Comparison of ENCODE assay signal across 27 cellular contexts in genomic region chr3:126030455-126030854, GRCh38.
"Had no signal": no experiment of that assay in that cellular context is flagged by ENCODE, and none has a peak within 500 bp of the region (broad histone marks: within the 10 kb centered on the region; RNA-seq: fewer than 3 reads in every experiment).

No MANE protein-coding gene starts in this region.

- H3K27ac Mint-ChIP-seq: naive thymus-derived CD8-positive, alpha-beta T cell; nephron; stimulated activated memory B cell treated with anti-CD40 and anti-IgM and Interleukin-4, amounts not matched to agents 10 μg/mL and 1 μg/mL and 100 μg/mL, for 72 hours; stimulated activated naive CD8-positive, alpha-beta T cell treated with anti-CD3 and anti-CD28 coated beads, Interleukin-15, amount 100 ng/mL, for 72 hours had no signal

- H3K27me3 Mint-ChIP-seq: naive thymus-derived CD8-positive, alpha-beta T cell; stimulated activated memory B cell treated with anti-CD40 and anti-IgM and Interleukin-4, amounts not matched to agents 10 μg/mL and 1 μg/mL and 100 μg/mL, for 72 hours; stimulated activated naive CD8-positive, alpha-beta T cell treated with anti-CD3 and anti-CD28 coated beads, Interleukin-15, amount 100 ng/mL, for 72 hours had no signal

- H3K4me3 Mint-ChIP-seq: naive thymus-derived CD8-positive, alpha-beta T cell; nephron; neural crest cell; stimulated activated memory B cell treated with anti-CD40 and anti-IgM and Interleukin-4, amounts not matched to agents 10 μg/mL and 1 μg/mL and 100 μg/mL, for 72 hours; stimulated activated naive CD8-positive, alpha-beta T cell treated with anti-CD3 and anti-CD28 coated beads, Interleukin-15, amount 100 ng/mL, for 72 hours had no signal

- H3K9me3 ChIP-seq: pancreas, right lobe of liver, testis, thyroid gland had no signal

- DNase-seq: hippocampal formation; kidney glomerular epithelial cell; left cardiac atrium; lower lobe of right lung; mammary epithelial cell; mesenchymal stem cell; naive thymus-derived CD8-positive, alpha-beta T cell; nucleus accumbens; pancreas; posterior cingulate gyrus; psoas muscle; right lobe of liver; stimulated activated CD4-positive, alpha-beta T cell treated with anti-CD3 and anti-CD28 coated beads, Interleukin-1b, Interleukin-23, amount 100 ng/mL, for 48 hours; stimulated activated CD4-positive, alpha-beta T cell treated with anti-CD3 and anti-CD28 coated beads, Interleukin-2, amount 100 ng/mL, for 48 hours; stimulated activated CD4-positive, alpha-beta T cell treated with anti-CD3 and anti-CD28 coated beads, Interleukin-4, amount 100 ng/mL, for 4 hours; stimulated activated CD8-positive, alpha-beta memory T cell treated with anti-CD3 and anti-CD28 coated beads, Interleukin-4, amount 100 ng/mL, for 48 hours; stimulated activated naive CD4-positive, alpha-beta T cell treated with Interleukin-2 at 50 U/mL for 16 hours; stimulated activated naive CD8-positive, alpha-beta T cell treated with anti-CD3 and anti-CD28 coated beads, Interleukin-15, amount 100 ng/mL, for 72 hours; testis; thyroid gland; trophoblast cell; upper lobe of right lung had no signal

- H3K4me1 ChIP-seq: lower lobe of right lung, pancreas, psoas muscle, right lobe of liver, testis, thyroid gland, upper lobe of right lung had no signal

- H3K27ac ChIP-seq: lower lobe of right lung, pancreas, psoas muscle, right lobe of liver, testis, thyroid gland, upper lobe of right lung had no signal

- ATAC-seq: left cardiac atrium; left lobe of liver; lower lobe of right lung; naive thymus-derived CD8-positive, alpha-beta T cell; pancreas; psoas muscle; right lobe of liver; stimulated activated memory B cell treated with anti-CD40 and anti-IgM and Interleukin-4, amounts not matched to agents 10 μg/mL and 1 μg/mL and 100 μg/mL, for 72 hours; stimulated activated naive CD8-positive, alpha-beta T cell treated with anti-CD3 and anti-CD28 coated beads, Interleukin-15, amount 100 ng/mL, for 72 hours; upper lobe of right lung had no signal

- H3K4me1 Mint-ChIP-seq: neural crest cell; stimulated activated naive CD8-positive, alpha-beta T cell treated with anti-CD3 and anti-CD28 coated beads, Interleukin-15, amount 100 ng/mL, for 72 hours had no signal

- H3K4me3 ChIP-seq: lower lobe of right lung, pancreas, psoas muscle, right lobe of liver, smooth muscle cell, testis, thyroid gland, upper lobe of right lung had no signal

- H3K27me3 ChIP-seq: pancreas, right lobe of liver, testis, thyroid gland, upper lobe of right lung had no signal

- H3K36me3 ChIP-seq: pancreas, right lobe of liver, thyroid gland had no signal
